ENCODE assay signal across 5 cellular contexts in genomic region chr2:164323978-164324377, GRCh38.
"Had no signal": no experiment of that assay in that cellular context is flagged by ENCODE, and none has a peak within 500 bp of the region (broad histone marks: within the 10 kb centered on the region; RNA-seq: fewer than 3 reads in every experiment).

No MANE protein-coding gene starts in this region.

- FAIRE-seq: HTR-8/SVneo had no signal

- DNase-seq: KBM-7, KG1 had no signal

- H3K9ac ChIP-seq: KMS-11 had no signal

- H3K4me2 ChIP-seq: KMS-11 had no signal

- H3K27ac ChIP-seq: HL-60, KMS-11 had no signal
